In the genomic region with DNA sequence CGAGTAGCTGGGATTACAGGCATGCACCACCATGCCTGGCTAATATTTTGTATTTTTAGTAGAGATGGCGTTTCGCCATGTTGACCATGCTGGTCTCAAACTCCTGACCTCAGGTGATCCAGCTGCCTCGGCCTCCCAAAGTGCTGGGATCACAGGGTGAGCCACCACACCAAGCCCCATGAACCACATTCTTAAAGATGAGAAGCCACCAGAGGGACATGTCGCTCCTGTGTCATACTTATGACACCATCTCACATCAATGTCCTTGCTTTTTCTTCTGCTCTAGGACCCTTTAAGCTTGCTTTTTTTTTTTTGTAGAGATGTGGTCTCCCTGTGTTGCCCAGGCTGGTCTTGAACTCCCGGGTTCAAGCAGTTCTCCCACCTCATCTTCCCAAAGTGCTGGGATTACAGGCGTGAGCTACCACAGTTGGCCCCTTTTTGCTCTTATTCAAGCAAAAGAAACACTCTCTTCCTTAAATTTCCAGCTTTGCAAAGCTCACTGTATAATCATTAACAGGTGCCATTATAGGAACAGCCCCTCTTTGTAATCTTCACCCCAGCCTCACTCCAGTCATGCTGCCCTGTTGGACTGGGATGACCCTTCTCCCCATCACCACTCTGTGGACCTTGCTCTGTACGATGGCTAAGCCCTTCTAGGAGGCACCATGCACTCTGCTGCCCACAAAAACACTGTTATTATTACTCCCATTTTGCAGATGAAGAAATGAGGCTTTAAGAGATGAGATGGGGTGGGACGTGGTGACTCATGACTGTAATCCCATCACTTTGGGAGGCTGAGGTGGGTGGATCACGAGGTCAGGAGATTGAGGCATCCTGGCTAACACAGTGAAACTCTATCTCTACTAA, we compare ENCODE assay signal across 1 cellular context.
TF ChIP-seq lines count a peak whose summit lies in the region.

No MANE protein-coding gene starts in this region.

TF ChIP-seq in HepG2, 621 proteins besides CTCF, POLR2A, EP300 and RAD21 (continued from another document and continues in another):
- TF ChIP-seq TEAD2 (CRISPR knock-in tag; IDR thresholded peaks at IDR 0.05) = no peak
- TF ChIP-seq, protein P1, sequence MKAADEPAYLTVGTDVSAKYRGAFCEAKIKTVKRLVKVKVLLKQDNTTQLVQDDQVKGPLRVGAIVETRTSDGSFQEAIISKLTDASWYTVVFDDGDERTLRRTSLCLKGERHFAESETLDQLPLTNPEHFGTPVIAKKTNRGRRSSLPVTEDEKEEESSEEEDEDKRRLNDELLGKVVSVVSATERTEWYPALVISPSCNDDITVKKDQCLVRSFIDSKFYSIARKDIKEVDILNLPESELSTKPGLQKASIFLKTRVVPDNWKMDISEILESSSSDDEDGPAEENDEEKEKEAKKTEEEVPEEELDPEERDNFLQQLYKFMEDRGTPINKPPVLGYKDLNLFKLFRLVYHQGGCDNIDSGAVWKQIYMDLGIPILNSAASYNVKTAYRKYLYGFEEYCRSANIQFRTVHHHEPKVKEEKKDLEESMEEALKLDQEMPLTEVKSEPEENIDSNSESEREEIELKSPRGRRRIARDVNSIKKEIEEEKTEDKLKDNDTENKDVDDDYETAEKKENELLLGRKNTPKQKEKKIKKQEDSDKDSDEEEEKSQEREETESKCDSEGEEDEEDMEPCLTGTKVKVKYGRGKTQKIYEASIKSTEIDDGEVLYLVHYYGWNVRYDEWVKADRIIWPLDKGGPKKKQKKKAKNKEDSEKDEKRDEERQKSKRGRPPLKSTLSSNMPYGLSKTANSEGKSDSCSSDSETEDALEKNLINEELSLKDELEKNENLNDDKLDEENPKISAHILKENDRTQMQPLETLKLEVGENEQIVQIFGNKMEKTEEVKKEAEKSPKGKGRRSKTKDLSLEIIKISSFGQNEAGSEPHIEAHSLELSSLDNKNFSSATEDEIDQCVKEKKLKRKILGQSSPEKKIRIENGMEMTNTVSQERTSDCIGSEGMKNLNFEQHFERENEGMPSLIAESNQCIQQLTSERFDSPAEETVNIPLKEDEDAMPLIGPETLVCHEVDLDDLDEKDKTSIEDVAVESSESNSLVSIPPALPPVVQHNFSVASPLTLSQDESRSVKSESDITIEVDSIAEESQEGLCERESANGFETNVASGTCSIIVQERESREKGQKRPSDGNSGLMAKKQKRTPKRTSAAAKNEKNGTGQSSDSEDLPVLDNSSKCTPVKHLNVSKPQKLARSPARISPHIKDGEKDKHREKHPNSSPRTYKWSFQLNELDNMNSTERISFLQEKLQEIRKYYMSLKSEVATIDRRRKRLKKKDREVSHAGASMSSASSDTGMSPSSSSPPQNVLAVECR (CRISPR knock-in tag; IDR thresholded peaks at IDR 0.05; ENCODE audit: borderline replicate concordance) = peak; percentile 68; the same call in 1 of the 2 replicates
- TF ChIP-seq IKZF4 (CRISPR knock-in tag; IDR thresholded peaks at IDR 0.05; ENCODE audit: borderline replicate concordance, low read depth, not compliant biosample characterization) = no peak
- TF ChIP-seq NRL (CRISPR knock-in tag; IDR thresholded peaks at IDR 0.05; ENCODE audit: borderline replicate concordance) = no peak; the same call in 1 of the 2 replicates
- no peak for TF ChIP-seq SSRP1 (CRISPR knock-in tag; IDR thresholded peaks at IDR 0.05)
- 0 out of 2 replicates have a peak, but pooled peaks have one; percentile 68 for TF ChIP-seq ZNF879 (CRISPR knock-in tag; IDR thresholded peaks at IDR 0.05)
- no peak for TF ChIP-seq TGIF2 (CRISPR knock-in tag; IDR thresholded peaks at IDR 0.05)
- TF ChIP-seq, protein P2, sequence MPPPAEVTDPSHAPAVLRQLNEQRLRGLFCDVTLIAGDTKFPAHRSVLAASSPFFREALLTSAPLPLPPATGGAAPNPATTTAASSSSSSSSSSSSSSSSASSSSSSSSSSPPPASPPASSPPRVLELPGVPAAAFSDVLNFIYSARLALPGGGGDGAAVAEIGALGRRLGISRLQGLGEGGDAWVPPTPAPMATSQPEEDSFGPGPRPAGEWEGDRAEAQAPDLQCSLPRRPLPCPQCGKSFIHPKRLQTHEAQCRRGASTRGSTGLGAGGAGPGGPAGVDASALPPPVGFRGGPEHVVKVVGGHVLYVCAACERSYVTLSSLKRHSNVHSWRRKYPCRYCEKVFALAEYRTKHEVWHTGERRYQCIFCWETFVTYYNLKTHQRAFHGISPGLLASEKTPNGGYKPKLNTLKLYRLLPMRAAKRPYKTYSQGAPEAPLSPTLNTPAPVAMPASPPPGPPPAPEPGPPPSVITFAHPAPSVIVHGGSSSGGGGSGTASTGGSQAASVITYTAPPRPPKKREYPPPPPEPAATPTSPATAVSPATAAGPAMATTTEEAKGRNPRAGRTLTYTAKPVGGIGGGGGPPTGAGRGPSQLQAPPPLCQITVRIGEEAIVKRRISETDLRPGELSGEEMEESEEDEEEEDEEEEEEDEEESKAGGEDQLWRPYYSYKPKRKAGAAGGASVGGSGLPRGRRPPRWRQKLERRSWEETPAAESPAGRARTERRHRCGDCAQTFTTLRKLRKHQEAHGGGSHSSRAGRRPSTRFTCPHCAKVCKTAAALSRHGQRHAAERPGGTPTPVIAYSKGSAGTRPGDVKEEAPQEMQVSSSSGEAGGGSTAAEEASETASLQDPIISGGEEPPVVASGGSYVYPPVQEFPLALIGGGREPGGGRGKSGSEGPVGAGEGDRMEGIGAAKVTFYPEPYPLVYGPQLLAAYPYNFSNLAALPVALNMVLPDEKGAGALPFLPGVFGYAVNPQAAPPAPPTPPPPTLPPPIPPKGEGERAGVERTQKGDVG (CRISPR knock-in tag; IDR thresholded peaks at IDR 0.05; ENCODE audit: borderline replicate concordance) = no peak; the same call in 1 of the 2 replicates
- TF ChIP-seq, protein P3, sequence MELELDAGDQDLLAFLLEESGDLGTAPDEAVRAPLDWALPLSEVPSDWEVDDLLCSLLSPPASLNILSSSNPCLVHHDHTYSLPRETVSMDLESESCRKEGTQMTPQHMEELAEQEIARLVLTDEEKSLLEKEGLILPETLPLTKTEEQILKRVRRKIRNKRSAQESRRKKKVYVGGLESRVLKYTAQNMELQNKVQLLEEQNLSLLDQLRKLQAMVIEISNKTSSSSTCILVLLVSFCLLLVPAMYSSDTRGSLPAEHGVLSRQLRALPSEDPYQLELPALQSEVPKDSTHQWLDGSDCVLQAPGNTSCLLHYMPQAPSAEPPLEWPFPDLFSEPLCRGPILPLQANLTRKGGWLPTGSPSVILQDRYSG (CRISPR knock-in tag; IDR thresholded peaks at IDR 0.05) = no peak
- peak; percentile 40; the same call in 1 of the 2 replicates for TF ChIP-seq ZNF614 (CRISPR knock-in tag; IDR thresholded peaks at IDR 0.05; ENCODE audit: borderline replicate concordance)
- TF ChIP-seq NCOA1 (CRISPR knock-in tag; IDR thresholded peaks at IDR 0.05) = no peak
- no peak for TF ChIP-seq SNRNP70 (IDR thresholded peaks at IDR 0.05; ENCODE audit: low read depth, low read length)
- TF ChIP-seq, protein P4, sequence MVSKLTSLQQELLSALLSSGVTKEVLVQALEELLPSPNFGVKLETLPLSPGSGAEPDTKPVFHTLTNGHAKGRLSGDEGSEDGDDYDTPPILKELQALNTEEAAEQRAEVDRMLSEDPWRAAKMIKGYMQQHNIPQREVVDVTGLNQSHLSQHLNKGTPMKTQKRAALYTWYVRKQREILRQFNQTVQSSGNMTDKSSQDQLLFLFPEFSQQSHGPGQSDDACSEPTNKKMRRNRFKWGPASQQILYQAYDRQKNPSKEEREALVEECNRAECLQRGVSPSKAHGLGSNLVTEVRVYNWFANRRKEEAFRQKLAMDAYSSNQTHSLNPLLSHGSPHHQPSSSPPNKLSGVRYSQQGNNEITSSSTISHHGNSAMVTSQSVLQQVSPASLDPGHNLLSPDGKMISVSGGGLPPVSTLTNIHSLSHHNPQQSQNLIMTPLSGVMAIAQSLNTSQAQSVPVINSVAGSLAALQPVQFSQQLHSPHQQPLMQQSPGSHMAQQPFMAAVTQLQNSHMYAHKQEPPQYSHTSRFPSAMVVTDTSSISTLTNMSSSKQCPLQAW (CRISPR knock-in tag; IDR thresholded peaks at IDR 0.05) = peak; percentile 99
- TF ChIP-seq ZNF264 (CRISPR knock-in tag; IDR thresholded peaks at IDR 0.05) = 0 out of 2 replicates have a peak, but pooled peaks have one; percentile 41
- 0 out of 2 replicates have a peak, but pooled peaks have one; percentile 35 for TF ChIP-seq NR2F2 (IDR thresholded peaks at IDR 0.05; ENCODE audit: borderline replicate concordance, low read depth)
- TF ChIP-seq, protein P5, sequence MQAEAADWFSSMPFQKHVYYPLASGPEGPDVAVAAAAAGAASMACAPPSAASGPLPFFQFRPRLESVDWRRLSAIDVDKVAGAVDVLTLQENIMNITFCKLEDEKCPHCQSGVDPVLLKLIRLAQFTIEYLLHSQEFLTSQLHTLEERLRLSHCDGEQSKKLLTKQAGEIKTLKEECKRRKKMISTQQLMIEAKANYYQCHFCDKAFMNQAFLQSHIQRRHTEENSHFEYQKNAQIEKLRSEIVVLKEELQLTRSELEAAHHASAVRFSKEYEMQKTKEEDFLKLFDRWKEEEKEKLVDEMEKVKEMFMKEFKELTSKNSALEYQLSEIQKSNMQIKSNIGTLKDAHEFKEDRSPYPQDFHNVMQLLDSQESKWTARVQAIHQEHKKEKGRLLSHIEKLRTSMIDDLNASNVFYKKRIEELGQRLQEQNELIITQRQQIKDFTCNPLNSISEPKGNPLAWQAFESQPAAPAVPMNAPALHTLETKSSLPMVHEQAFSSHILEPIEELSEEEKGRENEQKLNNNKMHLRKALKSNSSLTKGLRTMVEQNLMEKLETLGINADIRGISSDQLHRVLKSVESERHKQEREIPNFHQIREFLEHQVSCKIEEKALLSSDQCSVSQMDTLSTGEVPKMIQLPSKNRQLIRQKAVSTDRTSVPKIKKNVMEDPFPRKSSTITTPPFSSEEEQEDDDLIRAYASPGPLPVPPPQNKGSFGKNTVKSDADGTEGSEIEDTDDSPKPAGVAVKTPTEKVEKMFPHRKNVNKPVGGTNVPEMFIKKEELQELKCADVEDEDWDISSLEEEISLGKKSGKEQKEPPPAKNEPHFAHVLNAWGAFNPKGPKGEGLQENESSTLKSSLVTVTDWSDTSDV (CRISPR knock-in tag; IDR thresholded peaks at IDR 0.05) = no peak
- TF ChIP-seq, protein P6, sequence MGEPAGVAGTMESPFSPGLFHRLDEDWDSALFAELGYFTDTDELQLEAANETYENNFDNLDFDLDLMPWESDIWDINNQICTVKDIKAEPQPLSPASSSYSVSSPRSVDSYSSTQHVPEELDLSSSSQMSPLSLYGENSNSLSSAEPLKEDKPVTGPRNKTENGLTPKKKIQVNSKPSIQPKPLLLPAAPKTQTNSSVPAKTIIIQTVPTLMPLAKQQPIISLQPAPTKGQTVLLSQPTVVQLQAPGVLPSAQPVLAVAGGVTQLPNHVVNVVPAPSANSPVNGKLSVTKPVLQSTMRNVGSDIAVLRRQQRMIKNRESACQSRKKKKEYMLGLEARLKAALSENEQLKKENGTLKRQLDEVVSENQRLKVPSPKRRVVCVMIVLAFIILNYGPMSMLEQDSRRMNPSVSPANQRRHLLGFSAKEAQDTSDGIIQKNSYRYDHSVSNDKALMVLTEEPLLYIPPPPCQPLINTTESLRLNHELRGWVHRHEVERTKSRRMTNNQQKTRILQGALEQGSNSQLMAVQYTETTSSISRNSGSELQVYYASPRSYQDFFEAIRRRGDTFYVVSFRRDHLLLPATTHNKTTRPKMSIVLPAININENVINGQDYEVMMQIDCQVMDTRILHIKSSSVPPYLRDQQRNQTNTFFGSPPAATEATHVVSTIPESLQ (CRISPR knock-in tag; conservative IDR thresholded peaks at IDR 0.05) = no peak
- no peak for TF ChIP-seq PHB2 (IDR thresholded peaks at IDR 0.05; ENCODE audit: partially characterized antibody)
- TF ChIP-seq RFX1 (IDR thresholded peaks at IDR 0.05) = no peak
- TF ChIP-seq SRF (IDR thresholded peaks at IDR 0.05; ENCODE audit: low read depth, low read length) = no peak
- TF ChIP-seq, protein P7, sequence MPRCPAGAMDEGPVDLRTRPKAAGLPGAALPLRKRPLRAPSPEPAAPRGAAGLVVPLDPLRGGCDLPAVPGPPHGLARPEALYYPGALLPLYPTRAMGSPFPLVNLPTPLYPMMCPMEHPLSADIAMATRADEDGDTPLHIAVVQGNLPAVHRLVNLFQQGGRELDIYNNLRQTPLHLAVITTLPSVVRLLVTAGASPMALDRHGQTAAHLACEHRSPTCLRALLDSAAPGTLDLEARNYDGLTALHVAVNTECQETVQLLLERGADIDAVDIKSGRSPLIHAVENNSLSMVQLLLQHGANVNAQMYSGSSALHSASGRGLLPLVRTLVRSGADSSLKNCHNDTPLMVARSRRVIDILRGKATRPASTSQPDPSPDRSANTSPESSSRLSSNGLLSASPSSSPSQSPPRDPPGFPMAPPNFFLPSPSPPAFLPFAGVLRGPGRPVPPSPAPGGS (CRISPR knock-in tag; IDR thresholded peaks at IDR 0.05) = no peak
- TF ChIP-seq SATB2 (CRISPR knock-in tag; IDR thresholded peaks at IDR 0.05) = no peak
- TF ChIP-seq, protein P8, sequence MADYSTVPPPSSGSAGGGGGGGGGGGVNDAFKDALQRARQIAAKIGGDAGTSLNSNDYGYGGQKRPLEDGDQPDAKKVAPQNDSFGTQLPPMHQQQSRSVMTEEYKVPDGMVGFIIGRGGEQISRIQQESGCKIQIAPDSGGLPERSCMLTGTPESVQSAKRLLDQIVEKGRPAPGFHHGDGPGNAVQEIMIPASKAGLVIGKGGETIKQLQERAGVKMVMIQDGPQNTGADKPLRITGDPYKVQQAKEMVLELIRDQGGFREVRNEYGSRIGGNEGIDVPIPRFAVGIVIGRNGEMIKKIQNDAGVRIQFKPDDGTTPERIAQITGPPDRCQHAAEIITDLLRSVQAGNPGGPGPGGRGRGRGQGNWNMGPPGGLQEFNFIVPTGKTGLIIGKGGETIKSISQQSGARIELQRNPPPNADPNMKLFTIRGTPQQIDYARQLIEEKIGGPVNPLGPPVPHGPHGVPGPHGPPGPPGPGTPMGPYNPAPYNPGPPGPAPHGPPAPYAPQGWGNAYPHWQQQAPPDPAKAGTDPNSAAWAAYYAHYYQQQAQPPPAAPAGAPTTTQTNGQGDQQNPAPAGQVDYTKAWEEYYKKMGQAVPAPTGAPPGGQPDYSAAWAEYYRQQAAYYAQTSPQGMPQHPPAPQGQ (CRISPR knock-in tag; IDR thresholded peaks at IDR 0.05; ENCODE audit: borderline replicate concordance) = no peak
- TF ChIP-seq, protein P9, sequence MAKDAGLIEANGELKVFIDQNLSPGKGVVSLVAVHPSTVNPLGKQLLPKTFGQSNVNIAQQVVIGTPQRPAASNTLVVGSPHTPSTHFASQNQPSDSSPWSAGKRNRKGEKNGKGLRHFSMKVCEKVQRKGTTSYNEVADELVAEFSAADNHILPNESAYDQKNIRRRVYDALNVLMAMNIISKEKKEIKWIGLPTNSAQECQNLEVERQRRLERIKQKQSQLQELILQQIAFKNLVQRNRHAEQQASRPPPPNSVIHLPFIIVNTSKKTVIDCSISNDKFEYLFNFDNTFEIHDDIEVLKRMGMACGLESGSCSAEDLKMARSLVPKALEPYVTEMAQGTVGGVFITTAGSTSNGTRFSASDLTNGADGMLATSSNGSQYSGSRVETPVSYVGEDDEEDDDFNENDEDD (CRISPR knock-in tag; IDR thresholded peaks at IDR 0.05; ENCODE audit: borderline replicate concordance) = no peak
- TF ChIP-seq, protein P10, sequence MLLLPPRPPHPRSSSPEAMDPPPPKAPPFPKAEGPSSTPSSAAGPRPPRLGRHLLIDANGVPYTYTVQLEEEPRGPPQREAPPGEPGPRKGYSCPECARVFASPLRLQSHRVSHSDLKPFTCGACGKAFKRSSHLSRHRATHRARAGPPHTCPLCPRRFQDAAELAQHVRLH (CRISPR knock-in tag; IDR thresholded peaks at IDR 0.05; ENCODE audit: borderline replicate concordance, low read depth) = peak; percentile 69; the same call in 1 of the 2 replicates
- TF ChIP-seq GTF3A (CRISPR knock-in tag; conservative IDR thresholded peaks at IDR 0.05) = no peak
- TF ChIP-seq ATRX (CRISPR knock-in tag; IDR thresholded peaks at IDR 0.05; ENCODE audit: borderline replicate concordance) = no peak
- no peak for TF ChIP-seq KAT2B (IDR thresholded peaks at IDR 0.05; ENCODE audit: borderline replicate concordance, low read depth, low read length)
- TF ChIP-seq, protein P11, sequence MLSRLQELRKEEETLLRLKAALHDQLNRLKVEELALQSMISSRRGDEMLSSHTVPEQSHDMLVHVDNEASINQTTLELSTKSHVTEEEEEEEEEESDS (CRISPR knock-in tag; IDR thresholded peaks at IDR 0.05; ENCODE audit: borderline replicate concordance) = peak; percentile 19; the same call in 1 of the 2 replicates
